Comparison of ENCODE assay signal across 1 cellular context in the genomic region with DNA sequence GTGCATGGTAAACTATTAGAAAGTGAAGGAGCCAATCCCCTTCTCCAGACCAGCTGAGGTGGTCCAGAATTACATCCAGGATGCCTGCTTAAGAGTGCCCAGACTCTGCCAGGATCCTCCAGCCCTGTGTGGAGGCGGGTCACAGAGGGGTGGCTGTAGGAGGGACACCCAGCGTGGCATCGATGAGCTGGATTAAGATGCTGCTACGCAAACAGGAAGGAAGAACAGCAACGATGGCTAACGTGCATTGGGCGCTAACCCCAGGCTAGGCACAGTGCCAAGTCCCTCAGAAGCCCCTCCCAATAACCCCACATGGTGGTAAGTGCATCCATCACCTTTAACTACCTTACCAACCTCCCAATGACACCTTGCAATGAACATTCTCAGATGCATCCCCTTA.
TF ChIP-seq lines count a peak whose summit lies in the region.

No MANE protein-coding gene starts in this region.

TF ChIP-seq in IMR-90, 13 proteins besides CTCF, POLR2A, EP300 and RAD21 (continued from another document):
- TF ChIP-seq, protein P1, sequence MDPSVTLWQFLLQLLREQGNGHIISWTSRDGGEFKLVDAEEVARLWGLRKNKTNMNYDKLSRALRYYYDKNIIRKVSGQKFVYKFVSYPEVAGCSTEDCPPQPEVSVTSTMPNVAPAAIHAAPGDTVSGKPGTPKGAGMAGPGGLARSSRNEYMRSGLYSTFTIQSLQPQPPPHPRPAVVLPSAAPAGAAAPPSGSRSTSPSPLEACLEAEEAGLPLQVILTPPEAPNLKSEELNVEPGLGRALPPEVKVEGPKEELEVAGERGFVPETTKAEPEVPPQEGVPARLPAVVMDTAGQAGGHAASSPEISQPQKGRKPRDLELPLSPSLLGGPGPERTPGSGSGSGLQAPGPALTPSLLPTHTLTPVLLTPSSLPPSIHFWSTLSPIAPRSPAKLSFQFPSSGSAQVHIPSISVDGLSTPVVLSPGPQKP (IDR thresholded peaks at IDR 0.05; ENCODE audit: borderline replicate concordance, low read depth, low read length) = no peak
- TF ChIP-seq SMC3 (IDR thresholded peaks at IDR 0.05; ENCODE audit: low read depth, low read length) (no peak), RCOR1 (IDR thresholded peaks at IDR 0.05; ENCODE audit: insufficient replicate concordance, low read length) (no peak), MXI1 (IDR thresholded peaks at IDR 0.05; ENCODE audit: borderline replicate concordance, low read depth, low read length) (no peak)
- TF ChIP-seq, protein P2, sequence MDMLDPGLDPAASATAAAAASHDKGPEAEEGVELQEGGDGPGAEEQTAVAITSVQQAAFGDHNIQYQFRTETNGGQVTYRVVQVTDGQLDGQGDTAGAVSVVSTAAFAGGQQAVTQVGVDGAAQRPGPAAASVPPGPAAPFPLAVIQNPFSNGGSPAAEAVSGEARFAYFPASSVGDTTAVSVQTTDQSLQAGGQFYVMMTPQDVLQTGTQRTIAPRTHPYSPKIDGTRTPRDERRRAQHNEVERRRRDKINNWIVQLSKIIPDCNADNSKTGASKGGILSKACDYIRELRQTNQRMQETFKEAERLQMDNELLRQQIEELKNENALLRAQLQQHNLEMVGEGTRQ (IDR thresholded peaks at IDR 0.05; ENCODE audit: low read depth, low read length) = no peak
